20 cellular contexts compared by ENCODE assay signal in the genomic region with DNA sequence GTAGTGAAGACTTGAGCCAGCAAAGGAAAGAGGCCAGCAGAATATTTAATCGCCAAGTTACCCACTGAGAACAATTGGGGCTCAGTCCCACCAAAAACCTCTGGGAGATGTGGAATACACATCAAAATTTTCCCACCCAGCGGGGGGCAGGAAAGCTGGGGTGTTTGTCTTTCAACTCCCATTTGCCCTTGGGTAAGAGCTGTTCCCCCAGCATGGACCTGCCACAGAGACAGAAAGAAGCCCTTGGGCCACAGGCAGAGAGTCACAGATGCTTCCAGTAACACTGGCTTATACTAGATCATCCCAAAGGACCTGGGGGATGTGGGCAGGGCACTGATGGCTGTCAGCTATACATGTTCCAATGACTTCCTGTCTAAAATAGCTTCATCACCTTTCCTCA. TPM values are rescaled to one million over a fixed set of nuclear protein-coding genes. Genes with fewer than 3 reads are reported as not detected.
DNase-seq lines count a peak whose midpoint lies in the region; ATAC-seq, FAIRE-seq and TF ChIP-seq lines count a peak whose summit lies in the region.
"Had no signal": no experiment of that assay in that cellular context is flagged by ENCODE, and none has a peak within 500 bp of the region (broad histone marks: within the 10 kb centered on the region; RNA-seq: fewer than 3 reads in every experiment).

No MANE protein-coding gene starts in this region.

- WGBS in small intestine, 3 donors, result 86 to 94% (median 93%) methylated on average over 2 of the region's 2 CpGs

- peak; percentile 62 for DNase-seq in activated CD4-positive, alpha-beta T cell treated with anti-CD3 and anti-CD28 coated beads, Interleukin-2, amount 10 ng/mL, durations not matched to agents 24 days and 14 days
- DNase-seq in activated CD4-positive, alpha-beta T cell treated with anti-CD3 and anti-CD28 coated beads for 4 hours, result no peak
- DNase-seq in small intestine (no peak), omental fat pad (ENCODE audit: low spot score) (no peak), globus pallidus (ENCODE audit: low spot score) (no peak), iPS-NIHi7 (ENCODE audit: extremely low spot score) (no peak)
- DNase-seq: 8988T, DMS79 treated with DMSO at 0.1 percent for 48 hours, H7, NCI-H1436, NCI-H748 treated with DMSO at 0.1 percent for 48 hours, nephron progenitor cell, RPMI8226, upper lobe of right lung had no signal

- H4K20me1 ChIP-seq in OCI-LY1 (ENCODE audit: insufficient read depth, low read length), result no peaks in the 10 kb centered on the region

- H3K36me3 ChIP-seq in OCI-LY1 (ENCODE audit: insufficient read depth, low read length), result no peaks in the 10 kb centered on the region
- no peaks in the 10 kb centered on the region for H3K36me3 ChIP-seq in small intestine (ENCODE audit: control insufficient read depth in 2 of 2, insufficient read depth in 2 of 2, low read length in 2 of 2)
- H3K36me3 ChIP-seq: breast epithelium, upper lobe of right lung had no signal

- no peak for TF ChIP-seq CTCF in OCI-LY1 (IDR thresholded peaks at IDR 0.05; ENCODE audit: low read length)
- no peak for TF ChIP-seq CTCF in omental fat pad (IDR thresholded peaks at IDR 0.05)

- H3K9me2 ChIP-seq in OCI-LY1 (ENCODE audit: low read depth, low read length), result no peaks in the 10 kb centered on the region

- H3K9ac ChIP-seq in OCI-LY1 (ENCODE audit: low read length), result no peak overlapping the region
- H3K9ac ChIP-seq: KMS-11 had no signal

- H3K9me3 Mint-ChIP-seq in activated CD4-positive, alpha-beta T cell treated with anti-CD3 and anti-CD28 coated beads, Interleukin-2, amount 10 ng/mL, durations not matched to agents 24 days and 14 days, result peaks cover 3% of the 10 kb centered on the region
- H3K9me3 Mint-ChIP-seq in activated naive CD8-positive, alpha-beta T cell (ENCODE audit: low read depth), result no peaks in the 10 kb centered on the region
- H3K9me3 Mint-ChIP-seq: nephron progenitor cell had no signal

- H3K4me1 ChIP-seq in OCI-LY1 (ENCODE audit: insufficient read depth, low read length, severe bottlenecking), result peaks cover 60% of the 10 kb centered on the region
- no peaks in the 10 kb centered on the region for H3K4me1 ChIP-seq in small intestine (ENCODE audit: control insufficient read depth in 2 of 2, insufficient read depth in 1 of 2, low read depth in 1 of 2, low read length in 1 of 2)
- H3K4me1 ChIP-seq: breast epithelium, upper lobe of right lung had no signal

- FAIRE-seq in small intestine (lab: Jason Lieb, UNC), result no peak

- no peak overlapping the region for H3K4me3 ChIP-seq in OCI-LY1 (ENCODE audit: low read depth, low read length, poor library complexity, severe bottlenecking)
- no peak overlapping the region for H3K4me3 ChIP-seq in small intestine (ENCODE audit: low read depth in 1 of 2, low read length in 2 of 2)
- H3K4me3 ChIP-seq: breast epithelium, lung, upper lobe of right lung had no signal

- H3K4me1 Mint-ChIP-seq in activated CD4-positive, alpha-beta T cell treated with anti-CD3 and anti-CD28 coated beads, Interleukin-2, amount 10 ng/mL, durations not matched to agents 24 days and 14 days, result peaks cover 36% of the 10 kb centered on the region
- peaks cover 48% of the 10 kb centered on the region for H3K4me1 Mint-ChIP-seq in activated naive CD8-positive, alpha-beta T cell (ENCODE audit: low read depth)

- no peaks in the 10 kb centered on the region for H3K27me3 Mint-ChIP-seq in activated CD4-positive, alpha-beta T cell treated with anti-CD3 and anti-CD28 coated beads, Interleukin-2, amount 10 ng/mL, durations not matched to agents 24 days and 14 days
- no peaks in the 10 kb centered on the region for H3K27me3 Mint-ChIP-seq in activated naive CD8-positive, alpha-beta T cell

- H3K27ac ChIP-seq in OCI-LY1 (ENCODE audit: low read depth, low read length, poor library complexity, severe bottlenecking), result peak overlapping the region; percentile 86
- peak overlapping the region; percentile 9 to 49 for H3K27ac ChIP-seq in small intestine (ENCODE audit: low read depth in 1 of 2, low read length in 1 of 2)
- H3K27ac ChIP-seq: breast epithelium, C4-2B, KMS-11, upper lobe of right lung had no signal

- H3K4me3 Mint-ChIP-seq in activated CD4-positive, alpha-beta T cell treated with anti-CD3 and anti-CD28 coated beads, Interleukin-2, amount 10 ng/mL, durations not matched to agents 24 days and 14 days, result peak overlapping the region; percentile 77
- no peak overlapping the region for H3K4me3 Mint-ChIP-seq in activated naive CD8-positive, alpha-beta T cell
- H3K4me3 Mint-ChIP-seq: nephron progenitor cell had no signal

- peak overlapping the region; percentile 94 for H3K27ac Mint-ChIP-seq in activated CD4-positive, alpha-beta T cell treated with anti-CD3 and anti-CD28 coated beads, Interleukin-2, amount 10 ng/mL, durations not matched to agents 24 days and 14 days
- H3K27ac Mint-ChIP-seq in activated naive CD8-positive, alpha-beta T cell, result peak overlapping the region; percentile 92

- no peak overlapping the region for H3K4me2 ChIP-seq in OCI-LY1 (ENCODE audit: low read length)

- H3K27me3 ChIP-seq in OCI-LY1 (ENCODE audit: insufficient read depth, low read length) (no peaks in the 10 kb centered on the region), small intestine (ENCODE audit: control insufficient read depth in 2 of 2, insufficient read depth in 2 of 2, low read length in 2 of 2) (no peaks in the 10 kb centered on the region)
- H3K27me3 ChIP-seq: breast epithelium, upper lobe of right lung had no signal

- no peak overlapping the region for H2AFZ ChIP-seq in OCI-LY1 (ENCODE audit: low read length)

- peaks cover 9% of the 10 kb centered on the region for H3K36me3 Mint-ChIP-seq in activated CD4-positive, alpha-beta T cell treated with anti-CD3 and anti-CD28 coated beads, Interleukin-2, amount 10 ng/mL, durations not matched to agents 24 days and 14 days (ENCODE audit: low read depth)
- no peaks in the 10 kb centered on the region for H3K36me3 Mint-ChIP-seq in activated naive CD8-positive, alpha-beta T cell

- H3K79me2 ChIP-seq in OCI-LY1 (ENCODE audit: insufficient read depth, low read length), result no peaks in the 10 kb centered on the region

- H3K9me3 ChIP-seq in OCI-LY1 (ENCODE audit: low read length) (no peaks in the 10 kb centered on the region), small intestine (ENCODE audit: control insufficient read depth, low read depth) (no peaks in the 10 kb centered on the region)
- H3K9me3 ChIP-seq: breast epithelium, upper lobe of right lung had no signal

- H3F3A ChIP-seq in OCI-LY1 (ENCODE audit: insufficient read depth, low read length), result no peaks in the 10 kb centered on the region

- no peak for ATAC-seq in omental fat pad (ENCODE audit: low FRiP score)
- ATAC-seq: upper lobe of right lung had no signal

- intact Hi-C loops in activated CD4-positive, alpha-beta T cell treated with anti-CD3 and anti-CD28 coated beads, Interleukin-2, amount 10 ng/mL, durations not matched to agents 24 days and 14 days (cut with micrococcal nuclease), result loop anchor here (1.0 to 10.0 kb wide), 4 partner anchors 18 to 460 kb away; a partner anchor contains a TSS

RNA-seq across cellular contexts. Expression of a gene that starts 18.9 kb away (rescaled TPM):
- total RNA-seq in activated CD4-positive, alpha-beta T cell treated with anti-CD3 and anti-CD28 coated beads, Interleukin-2, amount 10 ng/mL, durations not matched to agents 24 days and 14 days, result 42.2 and 49.1 TPM in 2 replicates
- polyA plus RNA-seq in small intestine, result 1 to 10 TPM; 7.4 to 10.0 (median 7.5) TPM
- total RNA-seq in omental fat pad, result 10 to 100 TPM; 44.3 to 62.0 (median 49.9) TPM
